Comparison of ENCODE assay signal across 1 cellular context in the genomic region with DNA sequence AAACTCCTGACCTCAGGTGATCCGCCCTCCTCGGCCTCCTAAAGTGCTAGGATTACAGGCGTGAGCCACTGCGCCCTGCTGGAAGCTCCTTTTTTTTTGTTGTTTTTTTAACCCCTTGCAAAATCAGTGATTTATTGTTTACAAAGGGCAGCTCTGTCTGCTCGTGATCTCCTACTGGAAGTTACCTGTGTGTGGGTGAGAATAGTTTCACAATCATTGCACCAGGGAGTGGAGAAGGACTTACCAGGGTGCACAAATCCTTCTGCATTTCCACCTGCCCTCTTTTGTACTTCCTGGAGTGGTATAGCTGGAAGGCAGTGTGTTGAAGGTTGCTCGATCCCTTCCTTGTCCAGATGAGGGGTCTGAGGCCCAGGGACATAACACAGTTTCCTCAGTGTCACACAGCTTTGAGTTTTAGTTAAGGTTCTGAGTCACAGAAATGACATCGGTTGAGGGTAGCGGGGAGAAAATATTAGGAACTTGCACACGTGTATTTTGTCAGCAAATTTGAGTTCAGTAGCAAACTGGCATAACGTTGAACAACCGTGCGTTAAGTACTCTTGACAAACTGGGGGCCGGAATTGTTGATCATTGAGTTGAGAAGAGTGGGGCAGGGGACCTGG.
TF ChIP-seq lines count a peak whose summit lies in the region.

No MANE protein-coding gene starts in this region.

TF ChIP-seq in HepG2, 621 proteins besides CTCF, POLR2A, EP300 and RAD21 (continued from another document and continues in another):
- no peak; the same call in 1 of the 2 replicates for TF ChIP-seq ZNF770 (CRISPR knock-in tag; IDR thresholded peaks at IDR 0.05)
- no peak for TF ChIP-seq XBP1 (CRISPR knock-in tag; IDR thresholded peaks at IDR 0.05)
- peak; percentile 32; the same call in 1 of the 2 replicates for TF ChIP-seq ELF3 (CRISPR knock-in tag; IDR thresholded peaks at IDR 0.05)
- TF ChIP-seq, protein P1, sequence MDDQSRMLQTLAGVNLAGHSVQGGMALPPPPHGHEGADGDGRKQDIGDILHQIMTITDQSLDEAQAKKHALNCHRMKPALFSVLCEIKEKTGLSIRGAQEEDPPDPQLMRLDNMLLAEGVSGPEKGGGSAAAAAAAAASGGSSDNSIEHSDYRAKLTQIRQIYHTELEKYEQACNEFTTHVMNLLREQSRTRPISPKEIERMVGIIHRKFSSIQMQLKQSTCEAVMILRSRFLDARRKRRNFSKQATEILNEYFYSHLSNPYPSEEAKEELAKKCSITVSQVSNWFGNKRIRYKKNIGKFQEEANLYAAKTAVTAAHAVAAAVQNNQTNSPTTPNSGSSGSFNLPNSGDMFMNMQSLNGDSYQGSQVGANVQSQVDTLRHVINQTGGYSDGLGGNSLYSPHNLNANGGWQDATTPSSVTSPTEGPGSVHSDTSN (CRISPR knock-in tag; IDR thresholded peaks at IDR 0.05; ENCODE audit: borderline replicate concordance): no peak
- TF ChIP-seq ZKSCAN8 (CRISPR knock-in tag; IDR thresholded peaks at IDR 0.05; ENCODE audit: borderline replicate concordance): no peak
- TF ChIP-seq RARA (CRISPR knock-in tag; IDR thresholded peaks at IDR 0.05): peak; percentile 69
- TF ChIP-seq NFKBIZ (CRISPR knock-in tag; IDR thresholded peaks at IDR 0.05): peak; percentile 66; the same call in 1 of the 2 replicates
- TF ChIP-seq ONECUT2 (CRISPR knock-in tag; IDR thresholded peaks at IDR 0.05): no peak
- 0 out of 2 replicates have a peak, but pooled peaks have one; percentile 25 for TF ChIP-seq ZBTB7B (CRISPR knock-in tag; IDR thresholded peaks at IDR 0.05)
- TF ChIP-seq, protein P2, sequence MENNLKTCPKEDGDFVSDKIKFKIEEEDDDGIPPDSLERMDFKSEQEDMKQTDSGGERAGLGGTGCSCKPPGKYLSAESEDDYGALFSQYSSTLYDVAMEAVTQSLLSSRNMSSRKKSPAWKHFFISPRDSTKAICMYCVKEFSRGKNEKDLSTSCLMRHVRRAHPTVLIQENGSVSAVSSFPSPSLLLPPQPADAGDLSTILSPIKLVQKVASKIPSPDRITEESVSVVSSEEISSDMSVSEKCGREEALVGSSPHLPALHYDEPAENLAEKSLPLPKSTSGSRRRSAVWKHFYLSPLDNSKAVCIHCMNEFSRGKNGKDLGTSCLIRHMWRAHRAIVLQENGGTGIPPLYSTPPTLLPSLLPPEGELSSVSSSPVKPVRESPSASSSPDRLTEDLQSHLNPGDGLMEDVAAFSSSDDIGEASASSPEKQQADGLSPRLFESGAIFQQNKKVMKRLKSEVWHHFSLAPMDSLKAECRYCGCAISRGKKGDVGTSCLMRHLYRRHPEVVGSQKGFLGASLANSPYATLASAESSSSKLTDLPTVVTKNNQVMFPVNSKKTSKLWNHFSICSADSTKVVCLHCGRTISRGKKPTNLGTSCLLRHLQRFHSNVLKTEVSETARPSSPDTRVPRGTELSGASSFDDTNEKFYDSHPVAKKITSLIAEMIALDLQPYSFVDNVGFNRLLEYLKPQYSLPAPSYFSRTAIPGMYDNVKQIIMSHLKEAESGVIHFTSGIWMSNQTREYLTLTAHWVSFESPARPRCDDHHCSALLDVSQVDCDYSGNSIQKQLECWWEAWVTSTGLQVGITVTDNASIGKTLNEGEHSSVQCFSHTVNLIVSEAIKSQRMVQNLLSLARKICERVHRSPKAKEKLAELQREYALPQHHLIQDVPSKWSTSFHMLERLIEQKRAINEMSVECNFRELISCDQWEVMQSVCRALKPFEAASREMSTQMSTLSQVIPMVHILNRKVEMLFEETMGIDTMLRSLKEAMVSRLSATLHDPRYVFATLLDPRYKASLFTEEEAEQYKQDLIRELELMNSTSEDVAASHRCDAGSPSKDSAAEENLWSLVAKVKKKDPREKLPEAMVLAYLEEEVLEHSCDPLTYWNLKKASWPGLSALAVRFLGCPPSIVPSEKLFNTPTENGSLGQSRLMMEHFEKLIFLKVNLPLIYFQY (CRISPR knock-in tag; IDR thresholded peaks at IDR 0.05; ENCODE audit: borderline replicate concordance): no peak
- no peak for TF ChIP-seq RBM39 (IDR thresholded peaks at IDR 0.05; ENCODE audit: low read depth, low read length, poor library complexity, severe bottlenecking)
- TF ChIP-seq, protein P3, sequence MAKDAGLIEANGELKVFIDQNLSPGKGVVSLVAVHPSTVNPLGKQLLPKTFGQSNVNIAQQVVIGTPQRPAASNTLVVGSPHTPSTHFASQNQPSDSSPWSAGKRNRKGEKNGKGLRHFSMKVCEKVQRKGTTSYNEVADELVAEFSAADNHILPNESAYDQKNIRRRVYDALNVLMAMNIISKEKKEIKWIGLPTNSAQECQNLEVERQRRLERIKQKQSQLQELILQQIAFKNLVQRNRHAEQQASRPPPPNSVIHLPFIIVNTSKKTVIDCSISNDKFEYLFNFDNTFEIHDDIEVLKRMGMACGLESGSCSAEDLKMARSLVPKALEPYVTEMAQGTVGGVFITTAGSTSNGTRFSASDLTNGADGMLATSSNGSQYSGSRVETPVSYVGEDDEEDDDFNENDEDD (CRISPR knock-in tag; IDR thresholded peaks at IDR 0.05; ENCODE audit: borderline replicate concordance): no peak
- TF ChIP-seq ZNF30 (CRISPR knock-in tag; IDR thresholded peaks at IDR 0.05): no peak
- no peak for TF ChIP-seq MTF2 (CRISPR knock-in tag; IDR thresholded peaks at IDR 0.05; ENCODE audit: borderline replicate concordance)
- TF ChIP-seq, protein P4, sequence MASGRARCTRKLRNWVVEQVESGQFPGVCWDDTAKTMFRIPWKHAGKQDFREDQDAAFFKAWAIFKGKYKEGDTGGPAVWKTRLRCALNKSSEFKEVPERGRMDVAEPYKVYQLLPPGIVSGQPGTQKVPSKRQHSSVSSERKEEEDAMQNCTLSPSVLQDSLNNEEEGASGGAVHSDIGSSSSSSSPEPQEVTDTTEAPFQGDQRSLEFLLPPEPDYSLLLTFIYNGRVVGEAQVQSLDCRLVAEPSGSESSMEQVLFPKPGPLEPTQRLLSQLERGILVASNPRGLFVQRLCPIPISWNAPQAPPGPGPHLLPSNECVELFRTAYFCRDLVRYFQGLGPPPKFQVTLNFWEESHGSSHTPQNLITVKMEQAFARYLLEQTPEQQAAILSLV (CRISPR knock-in tag; IDR thresholded peaks at IDR 0.05; ENCODE audit: borderline replicate concordance): no peak
- TF ChIP-seq SALL1 (CRISPR knock-in tag; IDR thresholded peaks at IDR 0.05): peak; percentile 20; the same call in 1 of the 2 replicates
- TF ChIP-seq, protein P5, sequence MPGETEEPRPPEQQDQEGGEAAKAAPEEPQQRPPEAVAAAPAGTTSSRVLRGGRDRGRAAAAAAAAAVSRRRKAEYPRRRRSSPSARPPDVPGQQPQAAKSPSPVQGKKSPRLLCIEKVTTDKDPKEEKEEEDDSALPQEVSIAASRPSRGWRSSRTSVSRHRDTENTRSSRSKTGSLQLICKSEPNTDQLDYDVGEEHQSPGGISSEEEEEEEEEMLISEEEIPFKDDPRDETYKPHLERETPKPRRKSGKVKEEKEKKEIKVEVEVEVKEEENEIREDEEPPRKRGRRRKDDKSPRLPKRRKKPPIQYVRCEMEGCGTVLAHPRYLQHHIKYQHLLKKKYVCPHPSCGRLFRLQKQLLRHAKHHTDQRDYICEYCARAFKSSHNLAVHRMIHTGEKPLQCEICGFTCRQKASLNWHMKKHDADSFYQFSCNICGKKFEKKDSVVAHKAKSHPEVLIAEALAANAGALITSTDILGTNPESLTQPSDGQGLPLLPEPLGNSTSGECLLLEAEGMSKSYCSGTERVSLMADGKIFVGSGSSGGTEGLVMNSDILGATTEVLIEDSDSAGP (CRISPR knock-in tag; IDR thresholded peaks at IDR 0.05; ENCODE audit: borderline replicate concordance): no peak
- TF ChIP-seq THYN1 (CRISPR knock-in tag; IDR thresholded peaks at IDR 0.05; ENCODE audit: borderline replicate concordance, low read depth): no peak
- TF ChIP-seq, protein P6, sequence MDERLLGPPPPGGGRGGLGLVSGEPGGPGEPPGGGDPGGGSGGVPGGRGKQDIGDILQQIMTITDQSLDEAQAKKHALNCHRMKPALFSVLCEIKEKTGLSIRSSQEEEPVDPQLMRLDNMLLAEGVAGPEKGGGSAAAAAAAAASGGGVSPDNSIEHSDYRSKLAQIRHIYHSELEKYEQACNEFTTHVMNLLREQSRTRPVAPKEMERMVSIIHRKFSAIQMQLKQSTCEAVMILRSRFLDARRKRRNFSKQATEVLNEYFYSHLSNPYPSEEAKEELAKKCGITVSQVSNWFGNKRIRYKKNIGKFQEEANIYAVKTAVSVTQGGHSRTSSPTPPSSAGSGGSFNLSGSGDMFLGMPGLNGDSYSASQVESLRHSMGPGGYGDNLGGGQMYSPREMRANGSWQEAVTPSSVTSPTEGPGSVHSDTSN (CRISPR knock-in tag; IDR thresholded peaks at IDR 0.05): no peak
- TF ChIP-seq, protein P7, sequence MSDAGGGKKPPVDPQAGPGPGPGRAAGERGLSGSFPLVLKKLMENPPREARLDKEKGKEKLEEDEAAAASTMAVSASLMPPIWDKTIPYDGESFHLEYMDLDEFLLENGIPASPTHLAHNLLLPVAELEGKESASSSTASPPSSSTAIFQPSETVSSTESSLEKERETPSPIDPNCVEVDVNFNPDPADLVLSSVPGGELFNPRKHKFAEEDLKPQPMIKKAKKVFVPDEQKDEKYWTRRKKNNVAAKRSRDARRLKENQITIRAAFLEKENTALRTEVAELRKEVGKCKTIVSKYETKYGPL (CRISPR knock-in tag; IDR thresholded peaks at IDR 0.05): no peak
- TF ChIP-seq, protein P8, sequence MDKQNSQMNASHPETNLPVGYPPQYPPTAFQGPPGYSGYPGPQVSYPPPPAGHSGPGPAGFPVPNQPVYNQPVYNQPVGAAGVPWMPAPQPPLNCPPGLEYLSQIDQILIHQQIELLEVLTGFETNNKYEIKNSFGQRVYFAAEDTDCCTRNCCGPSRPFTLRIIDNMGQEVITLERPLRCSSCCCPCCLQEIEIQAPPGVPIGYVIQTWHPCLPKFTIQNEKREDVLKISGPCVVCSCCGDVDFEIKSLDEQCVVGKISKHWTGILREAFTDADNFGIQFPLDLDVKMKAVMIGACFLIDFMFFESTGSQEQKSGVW (CRISPR knock-in tag; IDR thresholded peaks at IDR 0.05; ENCODE audit: borderline replicate concordance): no peak
- TF ChIP-seq DNMT1 (CRISPR knock-in tag; IDR thresholded peaks at IDR 0.05): no peak
- TF ChIP-seq MAFF (IDR thresholded peaks at IDR 0.05; ENCODE audit: low read depth, low read length): no peak
- TF ChIP-seq HOXA5 (CRISPR knock-in tag; IDR thresholded peaks at IDR 0.05): peak; percentile 26; the same call in 1 of the 2 replicates
- TF ChIP-seq, protein P9, sequence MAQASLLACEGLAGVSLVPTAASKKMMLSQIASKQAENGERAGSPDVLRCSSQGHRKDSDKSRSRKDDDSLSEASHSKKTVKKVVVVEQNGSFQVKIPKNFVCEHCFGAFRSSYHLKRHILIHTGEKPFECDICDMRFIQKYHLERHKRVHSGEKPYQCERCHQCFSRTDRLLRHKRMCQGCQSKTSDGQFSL (CRISPR knock-in tag; IDR thresholded peaks at IDR 0.05): no peak
- 0 out of 2 replicates have a peak, but pooled peaks have one; percentile 43 for TF ChIP-seq FOXO1 (CRISPR knock-in tag; IDR thresholded peaks at IDR 0.05)
- TF ChIP-seq ZNF501 (CRISPR knock-in tag; IDR thresholded peaks at IDR 0.05): no peak
- no peak for TF ChIP-seq ARID2 (CRISPR knock-in tag; IDR thresholded peaks at IDR 0.05; ENCODE audit: borderline replicate concordance)
- no peak for TF ChIP-seq ZNF431 (CRISPR knock-in tag; IDR thresholded peaks at IDR 0.05; ENCODE audit: borderline replicate concordance, low read depth)
- no peak for TF ChIP-seq ATF6 (CRISPR knock-in tag; conservative IDR thresholded peaks at IDR 0.05)
- no peak for TF ChIP-seq ZSCAN12 (CRISPR knock-in tag; IDR thresholded peaks at IDR 0.05)
- no peak for TF ChIP-seq SOX13 (IDR thresholded peaks at IDR 0.05)
- TF ChIP-seq SOX13 (CRISPR knock-in tag; conservative IDR thresholded peaks at IDR 0.05 in 1 of 2, IDR thresholded peaks at IDR 0.05 in 1 of 2): peak in 1 of 2 experiments; percentile 82; a peak in 2 of 4 replicates
- no peak for TF ChIP-seq HMGA1 (CRISPR knock-in tag; conservative IDR thresholded peaks at IDR 0.05)
- no peak; the same call in 1 of the 2 replicates for TF ChIP-seq NAIF1 (CRISPR knock-in tag; IDR thresholded peaks at IDR 0.05; ENCODE audit: borderline replicate concordance)
- no peak for TF ChIP-seq ZIK1 (CRISPR knock-in tag; IDR thresholded peaks at IDR 0.05; ENCODE audit: borderline replicate concordance, low read depth)
